8 cellular contexts compared by ENCODE assay signal in the genomic region with DNA sequence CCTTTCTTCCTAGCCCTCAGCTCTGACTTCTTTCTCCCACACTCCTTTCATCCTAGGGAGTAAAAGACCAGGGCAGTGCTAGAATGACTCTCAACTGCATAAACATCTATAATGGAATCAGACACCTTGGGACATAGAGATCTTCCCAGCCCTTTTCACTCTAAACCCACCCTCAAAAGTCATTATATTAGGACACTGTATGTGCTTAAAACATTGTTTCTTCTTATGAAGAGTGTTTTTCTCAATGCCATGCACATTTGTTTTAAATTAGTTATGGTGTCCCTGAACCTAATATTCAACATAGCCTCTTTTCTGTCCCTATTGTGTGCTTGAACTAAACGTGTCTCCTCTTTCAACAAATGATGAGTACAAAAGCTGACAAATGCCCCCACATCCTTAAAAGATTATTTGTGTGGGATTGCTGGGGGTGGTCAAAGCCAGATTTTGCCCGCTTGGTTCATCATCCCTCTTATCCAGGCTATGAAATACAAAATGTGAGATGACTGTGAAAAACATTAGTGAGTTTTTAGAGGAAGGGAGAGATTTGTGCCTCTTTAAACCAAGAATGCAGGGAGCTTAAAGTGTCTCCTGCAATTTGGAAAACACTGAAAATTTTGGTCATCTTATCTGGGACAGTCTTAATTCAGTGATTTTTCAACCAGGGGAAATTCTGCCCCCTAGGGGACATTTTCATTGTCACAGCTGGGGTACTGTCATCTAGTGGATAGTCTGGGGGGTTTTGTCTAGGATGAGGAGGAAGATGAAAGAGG. TPM values are rescaled to one million over a fixed set of nuclear protein-coding genes. Genes with fewer than 3 reads are reported as not detected.
DNase-seq lines count a peak whose midpoint lies in the region; ATAC-seq and TF ChIP-seq lines count a peak whose summit lies in the region.

No MANE protein-coding gene starts in this region.

- intact Hi-C loops in left ventricle myocardium inferior (cut with micrococcal nuclease) (no loop called here), cardiac septum (cut with DNase I) (no loop called here)

- TF ChIP-seq CTCF in left ventricle myocardium inferior (IDR thresholded peaks at IDR 0.05; ENCODE audit: borderline replicate concordance), result peak; percentile 36
- peak; percentile 49 for TF ChIP-seq CTCF in astrocyte of the cerebellum (IDR thresholded peaks at IDR 0.05; ENCODE audit: low read depth, low read length, missing control alignments)

- peaks cover 49% of the 10 kb centered on the region for H3K27me3 ChIP-seq in left ventricle myocardium inferior (ENCODE audit: low read depth)

- no peak overlapping the region for H3K27ac ChIP-seq in left ventricle myocardium inferior (replicated peaks)

- no peaks in the 10 kb centered on the region for H3K9me3 ChIP-seq in left ventricle myocardium inferior (replicated peaks)

- in situ Hi-C loops in KBM-7 (cut with MboI; ENCODE audit: low pct_unique_long_range_greater_than_20kb, low sequenced_read_pairs), result loop anchor here (25.0 kb wide), 1 partner anchor 332 kb away; no protein-coding TSS in a partner anchor
- in situ Hi-C loops in astrocyte of the cerebellum (cut with HindIII; ENCODE audit: low sequenced_read_pairs), result loop anchor here (25.0 kb wide), 1 partner anchor 332 kb away; no protein-coding TSS in a partner anchor

- DNase-seq in left ventricle myocardium inferior, result no peak
- DNase-seq in cardiac septum (ENCODE audit: low spot score), result no peak
- peak; percentile 56 for DNase-seq in KBM-7
- no peak for DNase-seq in astrocyte of the cerebellum (ENCODE audit: low read depth)
- peak; percentile 30 for DNase-seq in myocyte (ENCODE audit: low read depth)
- no peak for DNase-seq in cerebellar nuclear complex (lab: John Stamatoyannopoulos, UW)
- DNase-seq in C1 segment of cervical spinal cord (lab: John Stamatoyannopoulos, UW), result no peak

- no peaks in the 10 kb centered on the region for H3K36me3 ChIP-seq in left ventricle myocardium inferior

- no peak overlapping the region for H3K4me3 ChIP-seq in left ventricle myocardium inferior
- H3K4me3 ChIP-seq in astrocyte of the cerebellum (ENCODE audit: low read depth, low read length), result no peak overlapping the region

- no peak for ATAC-seq in GM18861 (IDR thresholded peaks at IDR 0.05; ENCODE audit: unreplicated experiment)

- H3K4me1 ChIP-seq in left ventricle myocardium inferior, result no peaks in the 10 kb centered on the region

RNA-seq across cellular contexts. Expression of a gene that starts 29.0 kb away (rescaled TPM):
- not detected for total RNA-seq in left ventricle myocardium inferior
- not detected for total RNA-seq in cardiac septum
- total RNA-seq in myocyte, result not detected in 2 replicates
- polyA plus RNA-seq in myocyte (2012), result not detected

RNA-seq across cellular contexts. Expression of a gene that starts 36.4 kb away (rescaled TPM):
- total RNA-seq in left ventricle myocardium inferior (not detected), cardiac septum (not detected), myocyte (0.68 and 1.9 TPM in 2 replicates)
- polyA plus RNA-seq in myocyte (2012), result 0.57 TPM

Comparison
In these comparisons a context has a peak if more than half of its experiments do, and no peak if none do; other contexts are left out.
1. DNase-seq: peak in KBM-7 (single experiment) and myocyte (single experiment); none in left ventricle myocardium inferior (single experiment), cardiac septum (single experiment), astrocyte of the cerebellum (single experiment), cerebellar nuclear complex (0 of 2) and C1 segment of cervical spinal cord (0 of 14).